ENCODE assay signal across 1 cellular context in the genomic region with DNA sequence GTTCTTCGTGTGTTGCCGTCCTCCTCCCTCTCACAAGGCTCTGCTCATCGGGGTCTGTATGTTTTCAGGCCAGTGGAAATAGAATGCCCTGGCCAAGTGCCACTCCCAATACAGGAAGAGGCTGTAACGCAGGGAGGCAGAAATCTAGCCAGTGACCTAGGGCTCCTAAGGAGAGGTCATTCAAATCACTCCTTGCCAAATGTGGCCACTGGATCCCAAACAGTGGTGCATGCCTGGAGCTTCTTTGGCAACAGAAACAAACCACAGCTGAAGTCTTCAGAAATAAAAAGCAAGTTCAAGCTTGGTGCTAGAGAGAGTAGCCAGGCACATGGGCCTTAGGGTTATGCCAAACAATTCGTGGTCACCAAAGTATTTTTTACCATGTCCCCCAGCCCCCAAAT.
TF ChIP-seq lines count a peak whose summit lies in the region.

No MANE protein-coding gene starts in this region.

TF ChIP-seq in IMR-90, 13 proteins besides CTCF, POLR2A, EP300 and RAD21:
- TF ChIP-seq, protein P1, sequence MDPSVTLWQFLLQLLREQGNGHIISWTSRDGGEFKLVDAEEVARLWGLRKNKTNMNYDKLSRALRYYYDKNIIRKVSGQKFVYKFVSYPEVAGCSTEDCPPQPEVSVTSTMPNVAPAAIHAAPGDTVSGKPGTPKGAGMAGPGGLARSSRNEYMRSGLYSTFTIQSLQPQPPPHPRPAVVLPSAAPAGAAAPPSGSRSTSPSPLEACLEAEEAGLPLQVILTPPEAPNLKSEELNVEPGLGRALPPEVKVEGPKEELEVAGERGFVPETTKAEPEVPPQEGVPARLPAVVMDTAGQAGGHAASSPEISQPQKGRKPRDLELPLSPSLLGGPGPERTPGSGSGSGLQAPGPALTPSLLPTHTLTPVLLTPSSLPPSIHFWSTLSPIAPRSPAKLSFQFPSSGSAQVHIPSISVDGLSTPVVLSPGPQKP (IDR thresholded peaks at IDR 0.05; ENCODE audit: borderline replicate concordance, low read depth, low read length): no peak
- TF ChIP-seq RFX5 (IDR thresholded peaks at IDR 0.05; ENCODE audit: low read depth, low read length): no peak
- TF ChIP-seq, protein P2, sequence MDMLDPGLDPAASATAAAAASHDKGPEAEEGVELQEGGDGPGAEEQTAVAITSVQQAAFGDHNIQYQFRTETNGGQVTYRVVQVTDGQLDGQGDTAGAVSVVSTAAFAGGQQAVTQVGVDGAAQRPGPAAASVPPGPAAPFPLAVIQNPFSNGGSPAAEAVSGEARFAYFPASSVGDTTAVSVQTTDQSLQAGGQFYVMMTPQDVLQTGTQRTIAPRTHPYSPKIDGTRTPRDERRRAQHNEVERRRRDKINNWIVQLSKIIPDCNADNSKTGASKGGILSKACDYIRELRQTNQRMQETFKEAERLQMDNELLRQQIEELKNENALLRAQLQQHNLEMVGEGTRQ (IDR thresholded peaks at IDR 0.05; ENCODE audit: low read depth, low read length): no peak
- no peak for TF ChIP-seq MXI1 (IDR thresholded peaks at IDR 0.05; ENCODE audit: borderline replicate concordance, low read depth, low read length)
- TF ChIP-seq NFE2L2 (IDR thresholded peaks at IDR 0.05; ENCODE audit: low read depth, low read length): no peak
- no peak for TF ChIP-seq SMC3 (IDR thresholded peaks at IDR 0.05; ENCODE audit: low read depth, low read length)
- no peak for TF ChIP-seq CEBPB (IDR thresholded peaks at IDR 0.05; ENCODE audit: low read depth, low read length)
- no peak for TF ChIP-seq CHD1 (IDR thresholded peaks at IDR 0.05; ENCODE audit: low read depth, low read length)
- no peak for TF ChIP-seq MAZ (IDR thresholded peaks at IDR 0.05; ENCODE audit: borderline replicate concordance, low read depth, low read length)
- TF ChIP-seq RCOR1 (IDR thresholded peaks at IDR 0.05; ENCODE audit: insufficient replicate concordance, low read length): no peak
